25 cellular contexts compared by ENCODE assay signal in genomic region chr2:199778655-199779054, GRCh38.
"Had no signal": no experiment of that assay in that cellular context is flagged by ENCODE, and none has a peak within 500 bp of the region (broad histone marks: within the 10 kb centered on the region; RNA-seq: fewer than 3 reads in every experiment).

No MANE protein-coding gene starts in this region.

- H3K27ac ChIP-seq: brain microvascular endothelial cell, cardiac muscle cell, KMS-11, RWPE1, VCaP had no signal

- H3K27me3 ChIP-seq: brain microvascular endothelial cell, cardiac muscle cell had no signal

- ATAC-seq: activated CD4-positive, alpha-beta T cell treated with anti-CD3 and anti-CD28 coated beads for 36 hours; activated T-helper 17 cell treated with anti-CD3 and anti-CD28 coated beads, Interleukin-2, amount 50 U/mL, for 72 hours; Panc1; T-cell had no signal

- H3K36me3 ChIP-seq: brain microvascular endothelial cell, cardiac muscle cell had no signal

- DNase-seq: activated CD4-positive, alpha-beta memory T cell treated with anti-CD3 and anti-CD28 coated beads, Interleukin-2, amount 10 ng/mL, durations not matched to agents 7 days and 5 days; activated CD4-positive, alpha-beta T cell treated with anti-CD3 and anti-CD28 coated beads for 36 hours; activated CD4-positive, alpha-beta T cell treated with anti-CD3 and anti-CD28 coated beads, Interleukin-2, amount 50 U/mL, for 1 hour; activated CD4-positive, CD25-positive, alpha-beta regulatory T cell; activated gamma-delta T cell; activated naive CD4-positive, alpha-beta T cell treated with anti-CD3 and anti-CD28 coated beads for 36 hours; activated T-cell treated with anti-CD3 and anti-CD28 coated beads for 4 hours; activated T-cell treated with anti-CD3 and anti-CD28 coated beads, Interleukin-2, amount 50 U/mL, for 48 hours; amygdala; brain microvascular endothelial cell; NCI-H1105 treated with DMSO at 0.1 percent for 48 hours; NCI-H1436 treated with DMSO at 0.1 percent for 48 hours; NCI-H187; NCI-H2081; NCI-H510A treated with DMSO at 0.1 percent for 48 hours; Right ventricle myocardium superior; T-cell; T-helper 2 cell; T1000 had no signal

- H3K4me3 ChIP-seq: cardiac muscle cell had no signal

- H3K9ac ChIP-seq: KMS-11 had no signal

- H3K4me2 ChIP-seq: KMS-11 had no signal
